ENCODE assay signal across 1 cellular context in the genomic region with DNA sequence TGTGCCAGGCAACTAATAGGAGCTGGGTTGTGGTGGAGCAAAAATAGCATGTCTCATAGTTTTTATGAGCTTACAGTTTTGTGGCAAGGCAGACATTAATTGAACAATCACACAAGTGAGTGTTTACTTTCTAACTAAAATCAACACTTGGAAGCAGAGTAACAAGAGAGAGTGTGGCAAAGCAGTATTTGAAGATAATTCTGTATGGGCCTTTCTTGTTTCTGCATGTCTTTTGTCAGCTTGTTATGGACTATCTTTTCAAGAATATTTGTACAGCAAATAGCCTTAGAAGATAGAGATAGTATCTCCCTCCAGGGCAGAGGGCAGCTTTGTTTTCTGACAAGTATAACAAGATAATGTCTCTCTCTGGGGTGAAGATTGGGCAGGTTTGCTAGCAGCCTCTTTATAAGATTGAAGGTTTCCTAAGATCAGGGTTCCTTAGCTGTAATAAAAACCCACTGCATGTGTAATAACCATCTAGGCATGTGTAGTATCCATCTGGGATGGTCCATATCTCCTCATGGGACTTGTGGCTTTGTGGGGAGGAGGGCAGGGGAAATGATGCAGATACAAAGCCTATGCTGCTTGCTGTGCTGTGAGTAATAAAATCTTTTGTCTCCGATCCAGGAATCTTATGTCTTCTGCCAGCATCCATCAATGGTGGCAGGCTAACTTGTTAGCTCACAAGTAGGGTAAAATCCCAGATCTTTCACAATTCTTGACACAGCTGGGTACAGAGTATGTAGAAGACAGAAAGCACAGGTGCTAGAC.
TF ChIP-seq lines count a peak whose summit lies in the region.

No MANE protein-coding gene starts in this region.

TF ChIP-seq in IMR-90, 13 proteins besides CTCF, POLR2A, EP300 and RAD21 (continued from another document):
- no peak for TF ChIP-seq FOS (IDR thresholded peaks at IDR 0.05; ENCODE audit: low read depth, low read length)
- no peak for TF ChIP-seq SMC3 (IDR thresholded peaks at IDR 0.05; ENCODE audit: low read depth, low read length)
- no peak for TF ChIP-seq MXI1 (IDR thresholded peaks at IDR 0.05; ENCODE audit: borderline replicate concordance, low read depth, low read length)
- TF ChIP-seq RCOR1 (IDR thresholded peaks at IDR 0.05; ENCODE audit: insufficient replicate concordance, low read length): no peak
- no peak for TF ChIP-seq CEBPB (IDR thresholded peaks at IDR 0.05; ENCODE audit: low read depth, low read length)
